ENCODE assay signal across 1 cellular context in the genomic region with DNA sequence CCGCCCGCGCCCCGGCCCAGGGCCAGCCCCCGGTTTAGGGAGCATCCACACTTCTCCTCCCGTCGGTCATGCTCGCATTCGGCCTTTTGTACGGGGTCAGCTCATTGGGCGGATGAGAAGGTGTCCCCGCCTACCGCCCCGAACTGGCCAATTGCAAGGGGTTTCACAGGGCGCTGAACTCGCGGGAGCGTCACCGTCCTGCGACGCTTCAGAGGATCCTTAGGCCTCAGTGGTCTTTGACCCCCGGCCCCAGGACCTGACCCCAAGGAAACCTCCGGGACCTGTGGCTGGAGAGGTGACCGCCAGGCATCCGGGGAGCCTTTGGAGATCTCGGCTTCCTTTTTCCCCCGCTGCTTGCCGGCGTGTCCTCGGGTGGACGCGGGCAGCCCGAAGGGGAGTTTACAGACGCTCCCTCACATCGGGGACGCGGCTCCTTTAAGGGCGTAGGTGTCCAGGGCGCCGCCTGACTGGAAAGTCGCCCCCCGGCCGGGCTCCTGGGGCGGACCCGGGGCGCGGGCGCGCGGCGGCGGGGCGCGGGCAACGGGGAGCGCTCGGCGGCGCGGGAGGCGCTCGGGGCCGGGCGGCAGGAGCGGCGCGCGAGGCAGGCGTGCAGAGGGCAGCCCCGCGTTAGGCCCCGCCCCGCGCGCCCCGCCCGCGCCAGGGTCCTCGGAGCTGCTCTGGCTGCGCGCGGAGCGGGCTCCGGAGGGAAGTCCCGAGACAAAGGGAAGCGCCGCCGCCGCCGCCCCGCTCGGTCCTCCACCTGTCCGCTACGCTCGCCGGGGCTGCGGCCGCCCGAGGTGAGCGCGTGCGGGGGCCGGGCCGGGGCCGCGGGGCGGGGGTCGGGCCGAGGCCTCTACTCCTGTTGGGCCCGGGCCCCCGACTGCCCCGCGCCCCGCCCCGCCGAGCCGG.
TF ChIP-seq lines count a peak whose summit lies in the region.

Gene UBE2I (plus strand): TSS at position 660 of the 909 bp plus-strand sequence. CDS start 4,395 bp downstream, outside the sequence.

TF ChIP-seq in HEK293, 187 proteins besides CTCF, POLR2A, EP300 and RAD21 (continued from another document and continues in another):
- TF ChIP-seq, protein P1, sequence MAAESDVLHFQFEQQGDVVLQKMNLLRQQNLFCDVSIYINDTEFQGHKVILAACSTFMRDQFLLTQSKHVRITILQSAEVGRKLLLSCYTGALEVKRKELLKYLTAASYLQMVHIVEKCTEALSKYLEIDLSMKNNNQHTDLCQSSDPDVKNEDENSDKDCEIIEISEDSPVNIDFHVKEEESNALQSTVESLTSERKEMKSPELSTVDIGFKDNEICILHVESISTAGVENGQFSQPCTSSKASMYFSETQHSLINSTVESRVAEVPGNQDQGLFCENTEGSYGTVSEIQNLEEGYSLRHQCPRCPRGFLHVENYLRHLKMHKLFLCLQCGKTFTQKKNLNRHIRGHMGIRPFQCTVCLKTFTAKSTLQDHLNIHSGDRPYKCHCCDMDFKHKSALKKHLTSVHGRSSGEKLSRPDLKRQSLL (tag by site-specific recombination; IDR thresholded peaks at IDR 0.05), result 0 out of 2 replicates have a peak, but pooled peaks have one; percentile 18
- no peak for TF ChIP-seq ZNF23 (tag by site-specific recombination; IDR thresholded peaks at IDR 0.05; ENCODE audit: borderline replicate concordance)
- peak; percentile 89 for TF ChIP-seq ZBTB7A (tag by site-specific recombination; IDR thresholded peaks at IDR 0.05; ENCODE audit: low read depth)
- TF ChIP-seq ZSCAN30 (tag by site-specific recombination; IDR thresholded peaks at IDR 0.05), result peak; percentile 73
- TF ChIP-seq ZNF701 (tag by site-specific recombination; IDR thresholded peaks at IDR 0.05), result no peak
- TF ChIP-seq ZNF785 (tag by site-specific recombination; IDR thresholded peaks at IDR 0.05), result peak; percentile 41; the same call in 1 of the 2 replicates
- TF ChIP-seq ZFP69B (tag by site-specific recombination; IDR thresholded peaks at IDR 0.05), result peak; percentile 94
- TF ChIP-seq, protein P2, sequence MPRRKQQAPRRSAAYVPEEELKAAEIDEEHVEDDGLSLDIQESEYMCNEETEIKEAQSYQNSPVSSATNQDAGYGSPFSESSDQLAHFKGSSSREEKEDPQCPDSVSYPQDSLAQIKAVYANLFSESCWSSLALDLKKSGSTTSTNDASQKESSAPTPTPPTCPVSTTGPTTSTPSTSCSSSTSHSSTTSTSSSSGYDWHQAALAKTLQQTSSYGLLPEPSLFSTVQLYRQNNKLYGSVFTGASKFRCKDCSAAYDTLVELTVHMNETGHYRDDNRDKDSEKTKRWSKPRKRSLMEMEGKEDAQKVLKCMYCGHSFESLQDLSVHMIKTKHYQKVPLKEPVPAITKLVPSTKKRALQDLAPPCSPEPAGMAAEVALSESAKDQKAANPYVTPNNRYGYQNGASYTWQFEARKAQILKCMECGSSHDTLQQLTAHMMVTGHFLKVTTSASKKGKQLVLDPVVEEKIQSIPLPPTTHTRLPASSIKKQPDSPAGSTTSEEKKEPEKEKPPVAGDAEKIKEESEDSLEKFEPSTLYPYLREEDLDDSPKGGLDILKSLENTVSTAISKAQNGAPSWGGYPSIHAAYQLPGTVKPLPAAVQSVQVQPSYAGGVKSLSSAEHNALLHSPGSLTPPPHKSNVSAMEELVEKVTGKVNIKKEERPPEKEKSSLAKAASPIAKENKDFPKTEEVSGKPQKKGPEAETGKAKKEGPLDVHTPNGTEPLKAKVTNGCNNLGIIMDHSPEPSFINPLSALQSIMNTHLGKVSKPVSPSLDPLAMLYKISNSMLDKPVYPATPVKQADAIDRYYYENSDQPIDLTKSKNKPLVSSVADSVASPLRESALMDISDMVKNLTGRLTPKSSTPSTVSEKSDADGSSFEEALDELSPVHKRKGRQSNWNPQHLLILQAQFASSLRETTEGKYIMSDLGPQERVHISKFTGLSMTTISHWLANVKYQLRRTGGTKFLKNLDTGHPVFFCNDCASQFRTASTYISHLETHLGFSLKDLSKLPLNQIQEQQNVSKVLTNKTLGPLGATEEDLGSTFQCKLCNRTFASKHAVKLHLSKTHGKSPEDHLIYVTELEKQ (tag by site-specific recombination; IDR thresholded peaks at IDR 0.05; ENCODE audit: borderline replicate concordance), result no peak
- TF ChIP-seq, protein P3, sequence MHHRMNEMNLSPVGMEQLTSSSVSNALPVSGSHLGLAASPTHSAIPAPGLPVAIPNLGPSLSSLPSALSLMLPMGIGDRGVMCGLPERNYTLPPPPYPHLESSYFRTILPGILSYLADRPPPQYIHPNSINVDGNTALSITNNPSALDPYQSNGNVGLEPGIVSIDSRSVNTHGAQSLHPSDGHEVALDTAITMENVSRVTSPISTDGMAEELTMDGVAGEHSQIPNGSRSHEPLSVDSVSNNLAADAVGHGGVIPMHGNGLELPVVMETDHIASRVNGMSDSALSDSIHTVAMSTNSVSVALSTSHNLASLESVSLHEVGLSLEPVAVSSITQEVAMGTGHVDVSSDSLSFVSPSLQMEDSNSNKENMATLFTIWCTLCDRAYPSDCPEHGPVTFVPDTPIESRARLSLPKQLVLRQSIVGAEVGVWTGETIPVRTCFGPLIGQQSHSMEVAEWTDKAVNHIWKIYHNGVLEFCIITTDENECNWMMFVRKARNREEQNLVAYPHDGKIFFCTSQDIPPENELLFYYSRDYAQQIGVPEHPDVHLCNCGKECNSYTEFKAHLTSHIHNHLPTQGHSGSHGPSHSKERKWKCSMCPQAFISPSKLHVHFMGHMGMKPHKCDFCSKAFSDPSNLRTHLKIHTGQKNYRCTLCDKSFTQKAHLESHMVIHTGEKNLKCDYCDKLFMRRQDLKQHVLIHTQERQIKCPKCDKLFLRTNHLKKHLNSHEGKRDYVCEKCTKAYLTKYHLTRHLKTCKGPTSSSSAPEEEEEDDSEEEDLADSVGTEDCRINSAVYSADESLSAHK (tag by site-specific recombination; IDR thresholded peaks at IDR 0.05), result peak; percentile 64; the same call in 1 of the 2 replicates
- no peak for TF ChIP-seq ZNF133 (tag by site-specific recombination; IDR thresholded peaks at IDR 0.05)
- no peak for TF ChIP-seq ZNF19 (tag by site-specific recombination; IDR thresholded peaks at IDR 0.05; ENCODE audit: low read depth)
- TF ChIP-seq YY1 (tag by site-specific recombination; IDR thresholded peaks at IDR 0.05), result peak; percentile 80; the same call in 1 of the 2 replicates
- TF ChIP-seq ZNF211 (tag by site-specific recombination; IDR thresholded peaks at IDR 0.05; ENCODE audit: low read depth), result no peak
- TF ChIP-seq ZNF518A (tag by site-specific recombination; conservative IDR thresholded peaks at IDR 0.05; ENCODE audit: low read depth), result peak; percentile 58
- TF ChIP-seq KLF7 (tag by site-specific recombination; IDR thresholded peaks at IDR 0.05; ENCODE audit: borderline replicate concordance), result peak; percentile 94
- TF ChIP-seq ZNF114 (tag by site-specific recombination; IDR thresholded peaks at IDR 0.05), result no peak
- TF ChIP-seq ZBTB11 (tag by site-specific recombination; conservative IDR thresholded peaks at IDR 0.05; ENCODE audit: low read depth), result no peak; the same call in 1 of the 2 replicates
- TF ChIP-seq ZNF629 (tag by site-specific recombination; IDR thresholded peaks at IDR 0.05), result peak; percentile 77
- peak; percentile 90 for TF ChIP-seq ZNF610 (tag by site-specific recombination; IDR thresholded peaks at IDR 0.05; ENCODE audit: borderline replicate concordance)
- TF ChIP-seq, protein P4, sequence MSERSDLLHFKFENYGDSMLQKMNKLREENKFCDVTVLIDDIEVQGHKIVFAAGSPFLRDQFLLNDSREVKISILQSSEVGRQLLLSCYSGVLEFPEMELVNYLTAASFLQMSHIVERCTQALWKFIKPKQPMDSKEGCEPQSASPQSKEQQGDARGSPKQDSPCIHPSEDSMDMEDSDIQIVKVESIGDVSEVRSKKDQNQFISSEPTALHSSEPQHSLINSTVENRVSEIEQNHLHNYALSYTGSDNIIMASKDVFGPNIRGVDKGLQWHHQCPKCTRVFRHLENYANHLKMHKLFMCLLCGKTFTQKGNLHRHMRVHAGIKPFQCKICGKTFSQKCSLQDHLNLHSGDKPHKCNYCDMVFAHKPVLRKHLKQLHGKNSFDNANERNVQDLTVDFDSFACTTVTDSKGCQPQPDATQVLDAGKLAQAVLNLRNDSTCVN (tag by site-specific recombination; optimal IDR thresholded peaks at IDR 0.05), result peak; percentile 97
- TF ChIP-seq ZNF214 (tag by site-specific recombination; IDR thresholded peaks at IDR 0.05; ENCODE audit: borderline replicate concordance), result no peak
- TF ChIP-seq GLI2 (tag by site-specific recombination; IDR thresholded peaks at IDR 0.05; ENCODE audit: borderline replicate concordance, low read depth), result no peak
- no peak for TF ChIP-seq ZNF488 (tag by site-specific recombination; IDR thresholded peaks at IDR 0.05)
- peak; percentile 100 for TF ChIP-seq ZBTB48 (tag by site-specific recombination; IDR thresholded peaks at IDR 0.05)
- TF ChIP-seq, protein P5, sequence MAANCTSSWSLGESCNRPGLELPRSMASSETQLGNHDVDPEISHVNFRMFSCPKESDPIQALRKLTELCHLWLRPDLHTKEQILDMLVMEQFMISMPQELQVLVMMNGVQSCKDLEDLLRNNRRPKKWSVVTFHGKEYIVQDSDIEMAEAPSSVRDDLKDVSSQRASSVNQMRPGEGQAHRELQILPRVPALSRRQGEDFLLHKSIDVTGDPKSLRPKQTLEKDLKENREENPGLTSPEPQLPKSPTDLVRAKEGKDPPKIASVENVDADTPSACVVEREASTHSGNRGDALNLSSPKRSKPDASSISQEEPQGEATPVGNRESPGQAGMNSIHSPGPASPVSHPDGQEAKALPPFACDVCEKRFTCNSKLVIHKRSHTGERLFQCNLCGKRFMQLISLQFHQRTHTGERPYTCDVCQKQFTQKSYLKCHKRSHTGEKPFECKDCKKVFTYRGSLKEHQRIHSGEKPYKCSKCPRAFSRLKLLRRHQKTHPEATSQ (tag by site-specific recombination; IDR thresholded peaks at IDR 0.05), result peak; percentile 90; the same call in 1 of the 2 replicates
- peak; percentile 94 for TF ChIP-seq BCL11B (tag by site-specific recombination; IDR thresholded peaks at IDR 0.05; ENCODE audit: low read depth)
- TF ChIP-seq YY2 (tag by site-specific recombination; IDR thresholded peaks at IDR 0.05), result peak; percentile 62
- TF ChIP-seq ZNF776 (tag by site-specific recombination; IDR thresholded peaks at IDR 0.05; ENCODE audit: borderline replicate concordance), result no peak
- TF ChIP-seq ZNF16 (tag by site-specific recombination; IDR thresholded peaks at IDR 0.05; ENCODE audit: low read depth), result no peak
- peak; percentile 69 for TF ChIP-seq ZBTB8A (tag by site-specific recombination; IDR thresholded peaks at IDR 0.05)
- no peak for TF ChIP-seq MEIS1 (CRISPR knock-in tag; IDR thresholded peaks at IDR 0.05; ENCODE audit: borderline replicate concordance)
